ENCODE assay signal across 19 cellular contexts in genomic region chr5:15757635-15758034, GRCh38.
"Had no signal": no experiment of that assay in that cellular context is flagged by ENCODE, and none has a peak within 500 bp of the region (broad histone marks: within the 10 kb centered on the region; RNA-seq: fewer than 3 reads in every experiment).

No MANE protein-coding gene starts in this region.

- H3K9me3 ChIP-seq: esophagus squamous epithelium, right lobe of liver, testis had no signal

- H3K4me3 Mint-ChIP-seq: activated B cell treated with CpG ODN at 0.5 μM for 24 hours; activated CD4-positive, alpha-beta T cell treated with anti-CD3 and anti-CD28 coated beads, Interleukin-2, amount 10 ng/mL, durations not matched to agents 24 days and 14 days; activated CD8-positive, alpha-beta T cell treated with anti-CD3 and anti-CD28 coated beads, Interleukin-2, amount 10 ng/mL, durations not matched to agents 7 days and 5 days; activated naive CD8-positive, alpha-beta T cell treated with anti-CD3 and anti-CD28 coated beads for 36 hours; activated T-cell treated with anti-CD3 and anti-CD28 coated beads, Interleukin-2, amount 50 U/mL, for 72 hours; brain; central memory CD8-positive, alpha-beta T cell had no signal

- H3K27ac Mint-ChIP-seq: activated B cell treated with CpG ODN at 0.5 μM for 24 hours; activated CD4-positive, alpha-beta T cell treated with anti-CD3 and anti-CD28 coated beads, Interleukin-2, amount 10 ng/mL, durations not matched to agents 24 days and 14 days; activated CD8-positive, alpha-beta T cell treated with anti-CD3 and anti-CD28 coated beads, Interleukin-2, amount 10 ng/mL, durations not matched to agents 7 days and 5 days; activated naive CD8-positive, alpha-beta T cell treated with anti-CD3 and anti-CD28 coated beads for 36 hours; activated T-cell treated with anti-CD3 and anti-CD28 coated beads, Interleukin-2, amount 50 U/mL, for 72 hours had no signal

- H3K9me3 Mint-ChIP-seq: activated CD4-positive, alpha-beta T cell treated with anti-CD3 and anti-CD28 coated beads, Interleukin-2, amount 10 ng/mL, durations not matched to agents 24 days and 14 days; activated naive CD8-positive, alpha-beta T cell treated with anti-CD3 and anti-CD28 coated beads for 36 hours had no signal

- H3K4me1 ChIP-seq: esophagus squamous epithelium, psoas muscle, right lobe of liver, stomach, testis had no signal

- H3K36me3 ChIP-seq: esophagus squamous epithelium, right lobe of liver, stomach had no signal

- ATAC-seq: activated CD8-positive, alpha-beta T cell treated with anti-CD3 and anti-CD28 coated beads, Interleukin-2, amount 10 ng/mL, durations not matched to agents 7 days and 5 days; activated T-cell treated with anti-CD3 and anti-CD28 coated beads, Interleukin-2, amount 50 U/mL, for 72 hours; left ventricle myocardium superior; psoas muscle; right lobe of liver had no signal

- H3K36me3 Mint-ChIP-seq: activated naive CD8-positive, alpha-beta T cell treated with anti-CD3 and anti-CD28 coated beads for 36 hours had no signal

- H3K27ac ChIP-seq: esophagus squamous epithelium, psoas muscle, right lobe of liver, stomach, testis had no signal

- H3K27me3 Mint-ChIP-seq: activated B cell treated with CpG ODN at 0.5 μM for 24 hours; activated CD4-positive, alpha-beta T cell treated with anti-CD3 and anti-CD28 coated beads, Interleukin-2, amount 10 ng/mL, durations not matched to agents 24 days and 14 days; activated naive CD8-positive, alpha-beta T cell treated with anti-CD3 and anti-CD28 coated beads for 36 hours; brain; central memory CD8-positive, alpha-beta T cell had no signal

- DNase-seq: activated B cell treated with CpG ODN at 0.5 μM for 24 hours; activated CD4-positive, alpha-beta T cell treated with anti-CD3 and anti-CD28 coated beads, Interleukin-2, amount 10 ng/mL, durations not matched to agents 24 days and 14 days; activated CD8-positive, alpha-beta memory T cell treated with anti-CD3 and anti-CD28 coated beads, Interleukin-2, amount 50 U/mL, for 4 hours; activated CD8-positive, alpha-beta T cell treated with anti-CD3 and anti-CD28 coated beads, Interleukin-2, amount 10 ng/mL, durations not matched to agents 7 days and 5 days; activated naive CD8-positive, alpha-beta T cell treated with anti-CD3 and anti-CD28 coated beads for 36 hours; activated T-cell treated with anti-CD3 and anti-CD28 coated beads, Interleukin-2, amount 50 U/mL, for 72 hours; amygdala; cortex of kidney; effector CD4-positive, alpha-beta T cell; esophagus squamous epithelium; hypothalamus; left ventricle myocardium superior; psoas muscle; right lobe of liver; stomach; T-helper 2 cell; testis had no signal

- H3K4me3 ChIP-seq: esophagus squamous epithelium, psoas muscle, right lobe of liver, stomach, testis had no signal

- H3K27me3 ChIP-seq: esophagus squamous epithelium, right lobe of liver, stomach, testis had no signal

- H3K4me1 Mint-ChIP-seq: activated B cell treated with CpG ODN at 0.5 μM for 24 hours; activated CD4-positive, alpha-beta T cell treated with anti-CD3 and anti-CD28 coated beads, Interleukin-2, amount 10 ng/mL, durations not matched to agents 24 days and 14 days; activated naive CD8-positive, alpha-beta T cell treated with anti-CD3 and anti-CD28 coated beads for 36 hours; central memory CD8-positive, alpha-beta T cell had no signal
